ENCODE assay signal across 23 cellular contexts in the genomic region with DNA sequence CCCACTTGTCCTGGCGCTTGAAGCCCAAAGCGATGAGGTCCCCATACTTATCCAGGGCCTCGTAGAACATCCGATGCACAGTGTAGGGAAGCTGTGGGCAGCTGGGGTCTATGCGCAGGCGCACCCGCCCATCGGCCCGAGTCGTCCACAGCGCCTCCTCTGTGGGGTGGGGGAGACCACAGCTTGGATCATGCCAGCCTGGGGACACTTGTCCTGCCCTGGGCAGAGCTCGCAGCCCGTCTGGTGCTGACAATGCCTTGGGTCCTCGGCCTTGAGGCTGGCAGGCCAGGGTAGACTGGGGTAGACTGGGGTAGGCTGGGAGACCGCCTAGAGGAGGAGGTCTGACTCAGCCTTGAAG. TPM values are rescaled to one million over a fixed set of nuclear protein-coding genes. Genes with fewer than 3 reads are reported as not detected.
A peak's percentile ranks its signal among the peaks of the same experiment; 100 is the strongest.
DNase-seq lines count a peak whose midpoint lies in the region; ATAC-seq, FAIRE-seq and TF ChIP-seq lines count a peak whose summit lies in the region.
"Had no signal": no experiment of that assay in that cellular context is flagged by ENCODE, and none has a peak within 500 bp of the region (broad histone marks: within the 10 kb centered on the region; RNA-seq: fewer than 3 reads in every experiment).

No MANE protein-coding gene starts in this region.

- no peaks in the 10 kb centered on the region for H3K9me1 ChIP-seq in K562 (ENCODE audit: control insufficient read depth, insufficient read depth, low read length)

- no peak for TF ChIP-seq RAD21 in K562 (CRISPR knock-in tag; conservative IDR thresholded peaks at IDR 0.05 in 1 of 2, IDR thresholded peaks at IDR 0.05 in 1 of 2)

- H3K9me3 ChIP-seq in K562 (replicated peaks; ENCODE audit: control insufficient read depth, insufficient read depth, low read depth, low read length) (0 out of 2 replicates have a peak, but pooled peaks cover 4% of the 10 kb centered on the region), lower lobe of right lung (no peaks in the 10 kb centered on the region), upper lobe of left lung (no peaks in the 10 kb centered on the region)
- H3K9me3 ChIP-seq: Peyer's patch had no signal

- peak; percentile 22 to 37 (median 24); a peak in 3 of 6 replicates for TF ChIP-seq CTCF in K562 (IDR thresholded peaks at IDR 0.05 in 2 of 3, conservative IDR thresholded peaks at IDR 0.05 in 1 of 3; ENCODE audit: insufficient read depth in 2 of 3, low read depth in 1 of 3, low read length in 3 of 3)
- TF ChIP-seq CTCF in lower lobe of right lung (IDR thresholded peaks at IDR 0.05), result no peak
- TF ChIP-seq CTCF in upper lobe of left lung (IDR thresholded peaks at IDR 0.05), result no peak

- TF ChIP-seq POLR2A in K562 (conservative IDR thresholded peaks at IDR 0.05) (no peak), upper lobe of left lung (IDR thresholded peaks at IDR 0.05) (no peak)

- H3K27me3 ChIP-seq in K562 (ENCODE audit: control insufficient read depth in 2 of 2, insufficient read depth in 2 of 2, low read length in 2 of 2) (peaks cover 0 to 20% of the 10 kb centered on the region in 2 experiments; a peak in 2 of 5 replicates), lower lobe of right lung (ENCODE audit: low read depth) (no peaks in the 10 kb centered on the region), upper lobe of left lung (no peaks in the 10 kb centered on the region)
- H3K27me3 ChIP-seq: Peyer's patch had no signal

- no peak overlapping the region for H2AFZ ChIP-seq in K562 (ENCODE audit: low read depth, low read length)
- H2AFZ ChIP-seq: GM23338 had no signal

- ATAC-seq in Right ventricle myocardium inferior (no peak), K562 (peak; percentile 77), lower lobe of right lung (peak; percentile 12 to 25), upper lobe of left lung (ENCODE audit: low FRiP score in 2 of 2) (peak; percentile 20 to 36), HG02884 (IDR thresholded peaks at IDR 0.05; ENCODE audit: unreplicated experiment) (no peak)

- H4K20me1 ChIP-seq in K562 (replicated peaks; ENCODE audit: control insufficient read depth, insufficient read depth, low read length), result no peaks in the 10 kb centered on the region

- no peaks in the 10 kb centered on the region for H3K79me2 ChIP-seq in K562 (ENCODE audit: control insufficient read depth, insufficient read depth, low read length)

- FAIRE-seq in K562 (lab: Jason Lieb, UNC), result no peak
- FAIRE-seq: A549, G401.6 had no signal

- intact Hi-C loops in cardiac septum (cut with DNase I) (loop anchor here (2.0 kb wide), 1 partner anchor 82 kb away; no protein-coding TSS in a partner anchor), Right ventricle myocardium inferior (cut with DNase I) (no loop called here), K562 (cut with micrococcal nuclease) (loop anchor here (2.0 kb wide), 2 partner anchors 64 to 234 kb away; a partner anchor contains a TSS), lower lobe of right lung (cut with DNase I) (loop anchor here (10.0 kb wide), 1 partner anchor 80 kb away; no protein-coding TSS in a partner anchor)

- H3K4me2 ChIP-seq in K562 (ENCODE audit: insufficient read depth, low read length), result no peak overlapping the region
- H3K4me2 ChIP-seq: A549, GM23338, KMS-11 had no signal

- no peak overlapping the region for H3K9ac ChIP-seq in K562 (ENCODE audit: insufficient read depth in 1 of 2, low read depth in 2 of 2, low read length in 2 of 2)
- H3K9ac ChIP-seq: KMS-11 had no signal

- H3K36me3 ChIP-seq in K562 (ENCODE audit: control insufficient read depth, insufficient read depth, low read length) (no peaks in the 10 kb centered on the region), lower lobe of right lung (no peaks in the 10 kb centered on the region), upper lobe of left lung (no peaks in the 10 kb centered on the region)
- H3K36me3 ChIP-seq: Peyer's patch had no signal

- POLR2A ChIA-PET in K562 (lab: Yijun Ruan, JAX), result interaction anchor here (1.4 kb wide), 1 partner anchor 8 kb away, joined by 4 read pairs; no protein-coding TSS in a partner anchor

- in situ Hi-C loops in K562 (cut with MboI), result no loop called here

- 5% methylated on average over 9 of the region's 15 CpGs for WGBS in K562 (ENCODE audit: insufficient coverage, low coverage, missing lambda C conversion rate)
- WGBS in upper lobe of left lung, 2 donors, result 91 to 94% methylated on average over 12 to 15 of the region's 15 CpGs

- CTCF ChIA-PET in K562 (lab: Yijun Ruan, JAX; ENCODE audit: low intra/inter-chr PET ratio), result interaction anchor here (0.9 to 4.0 kb wide), 3 partner anchors 9 to 194 kb away, joined by 3 to 54 read pairs (median 3); no protein-coding TSS in a partner anchor

- peaks cover 0 to 4% of the 10 kb centered on the region in 2 experiments; a peak in 1 of 5 replicates for H3K4me1 ChIP-seq in K562 (replicated peaks in 1 of 2; ENCODE audit: control insufficient read depth in 2 of 2, insufficient read depth in 2 of 2, low read length in 2 of 2)
- H3K4me1 ChIP-seq in lower lobe of right lung, result no peaks in the 10 kb centered on the region
- no peaks in the 10 kb centered on the region for H3K4me1 ChIP-seq in upper lobe of left lung
- H3K4me1 ChIP-seq: A549, Peyer's patch had no signal

- no peak overlapping the region for H3K27ac ChIP-seq in K562 (ENCODE audit: extremely low read depth, low read depth, low read length)
- no peak overlapping the region for H3K27ac ChIP-seq in lower lobe of right lung
- H3K27ac ChIP-seq in upper lobe of left lung, result no peak overlapping the region
- H3K27ac ChIP-seq: A549, HL-60, KMS-11, Peyer's patch had no signal

- DNase-seq in cardiac septum (ENCODE audit: low spot score) (peak; percentile 53), Right ventricle myocardium inferior (ENCODE audit: missing footprints) (no peak), K562 (ENCODE audit: extremely low read depth in 1 of 4, low spot score in 3 of 4) (peak in 3 of 4 experiments; percentile 29 to 44 (median 41)), lower lobe of right lung (no peak), upper lobe of left lung (peak in 1 of 2 donors; percentile 75), NCI-H2227 (lab: John Stamatoyannopoulos, UW; ENCODE audit: unreplicated experiment) (no peak), NCI-H345 (lab: John Stamatoyannopoulos, UW) (no peak)
- DNase-seq: HCEC 1CT, NCI-H1092 treated with DMSO at 0.1 percent for 48 hours, NCI-H1436 treated with DMSO at 0.1 percent for 48 hours, NCI-H1930, NCI-H2227 treated with DMSO at 0.1 percent for 48 hours, NCI-H524, NCI-H82 had no signal

- TF ChIP-seq EP300 in K562 (IDR thresholded peaks at IDR 0.05; ENCODE audit: low read length) (no peak), upper lobe of left lung (IDR thresholded peaks at IDR 0.05) (no peak)

- no TSS peak for BruUV-seq in K562 (replicated peaks; lab: Mats Ljungman, UMichigan)

- no peak overlapping the region for H3K4me3 ChIP-seq in K562
- no peak overlapping the region for H3K4me3 ChIP-seq in lower lobe of right lung
- H3K4me3 ChIP-seq in upper lobe of left lung, result no peak overlapping the region
- H3K4me3 ChIP-seq: A549, GM23338, Peyer's patch had no signal

TF ChIP-seq in K562, 482 proteins besides CTCF, POLR2A, EP300 and RAD21 (continues in another document):
- no peak for TF ChIP-seq SMAD3 (CRISPR knock-in tag; conservative IDR thresholded peaks at IDR 0.05)
- no peak for TF ChIP-seq HDAC2 (IDR thresholded peaks at IDR 0.05)
- peak; percentile 88 to 90 for TF ChIP-seq NRF1 (conservative IDR thresholded peaks at IDR 0.05 in 1 of 2, IDR thresholded peaks at IDR 0.05 in 1 of 2)

RNA-seq across cellular contexts. Expression of a gene that starts 39.8 kb away (rescaled TPM):
- not detected for total RNA-seq in cardiac septum
- 0.14 TPM for total RNA-seq in Right ventricle myocardium inferior
- 9.2 and 9.5 TPM in 2 replicates for total RNA-seq in K562 (2011; cell fraction: chromatin; rRNA removed; ENCODE audit: low replicate concordance)
- 5.3 and 7.0 TPM in 2 replicates for total RNA-seq in K562 (2011; cell fraction: nucleolus; rRNA removed)
- total RNA-seq in K562 (2011; cell fraction: nucleoplasm; rRNA removed), result 7.6 and 8.9 TPM in 2 replicates
- total RNA-seq in K562 (2014; rRNA removed), result 2.5 and 3.3 TPM in 2 replicates
- total RNA-seq in K562 (2014; rRNA removed; fragmentation: Illumina TruSeq; extraction: Trizol), result 3.1 and 3.7 TPM in 2 replicates
- 0.83 TPM in 2 replicates for total RNA-seq in K562 (2015; rRNA removed; fragmentation: Illumina TruSeq; extraction: Trizol)
- 2.6 and 3.3 TPM in 2 replicates for total RNA-seq in K562 (2021)
- polyA plus RNA-seq in K562 (2011; rRNA removed), result 1.2 and 2.0 TPM in 2 replicates
- 1.9 and 4.0 TPM in 2 replicates for polyA plus RNA-seq in K562 (2011; cell fraction: cytosol; rRNA removed)
- polyA plus RNA-seq in K562 (2011; cell fraction: nucleus; rRNA removed), result 3.7 and 12.6 TPM in 2 replicates
- polyA plus RNA-seq in K562 (2012), result 1.3 and 1.4 TPM in 2 replicates
- 4.8 and 6.4 TPM in 2 replicates for polyA plus RNA-seq in K562 (2014; fragmentation: Illumina TruSeq; extraction: Trizol)
- under 1 TPM; 0.36 to 0.75 TPM for polyA plus RNA-seq in K562 (2014; fragmentation: Nextera tagmentation; extraction: Ambion mirVana)
- polyA plus RNA-seq in K562 (2014; rRNA removed), result 4.6 and 5.0 TPM in 2 replicates
- polyA minus RNA-seq in K562 (2011; rRNA and poly(A)+ RNA removed), result 0.72 and 3.4 TPM in 2 replicates
- polyA minus RNA-seq in K562 (2011; cell fraction: cytosol; rRNA and poly(A)+ RNA removed), result 1.1 TPM in 1 of 2 replicates, not detected in the other
- 3.0 and 5.5 TPM in 2 replicates for polyA minus RNA-seq in K562 (2011; cell fraction: nucleus; rRNA and poly(A)+ RNA removed)
- total RNA-seq in lower lobe of right lung, result 1.8 TPM
- 1 to 10 TPM in 4 of 6 donors, under 1 TPM in 1, not detected in 1; 0.22 to 7.3 (median 2.3) TPM for total RNA-seq in upper lobe of left lung
- total RNA-seq: Daoy, Peyer's patch had no signal
- polyA plus RNA-seq: CD14-positive monocyte had no signal

RNA-seq across cellular contexts. Expression of a gene that starts 45.4 kb away (rescaled TPM):
- total RNA-seq in cardiac septum, result 370 TPM
- 425 TPM for total RNA-seq in Right ventricle myocardium inferior
- 51.1 and 92.3 TPM in 2 replicates for total RNA-seq in K562 (2011; cell fraction: chromatin; rRNA removed; ENCODE audit: low replicate concordance)
- 31.0 and 36.2 TPM in 2 replicates for total RNA-seq in K562 (2011; cell fraction: nucleolus; rRNA removed)
- 56.6 and 86.7 TPM in 2 replicates for total RNA-seq in K562 (2011; cell fraction: nucleoplasm; rRNA removed)
- total RNA-seq in K562 (2014; rRNA removed), result 37.4 and 56.3 TPM in 2 replicates
- 94.5 and 101 TPM in 2 replicates for total RNA-seq in K562 (2014; rRNA removed; fragmentation: Illumina TruSeq; extraction: Trizol)
- 77.4 and 87.2 TPM in 2 replicates for total RNA-seq in K562 (2015; rRNA removed; fragmentation: Illumina TruSeq; extraction: Trizol)
- 130 and 131 TPM in 2 replicates for total RNA-seq in K562 (2021)
- 88.5 and 115 TPM in 2 replicates for polyA plus RNA-seq in K562 (2011; rRNA removed)
- 27.8 and 86.0 TPM in 2 replicates for polyA plus RNA-seq in K562 (2011; cell fraction: cytosol; rRNA removed)
- 44.5 and 59.2 TPM in 2 replicates for polyA plus RNA-seq in K562 (2011; cell fraction: nucleus; rRNA removed)
- 66.8 and 116 TPM in 2 replicates for polyA plus RNA-seq in K562 (2012)
- polyA plus RNA-seq in K562 (2014; fragmentation: Illumina TruSeq; extraction: Trizol), result 107 and 116 TPM in 2 replicates
- polyA plus RNA-seq in K562 (2014; fragmentation: Nextera tagmentation; extraction: Ambion mirVana), result 100 to 1,000 TPM; 190 to 249 TPM
- 70.0 and 86.7 TPM in 2 replicates for polyA plus RNA-seq in K562 (2014; rRNA removed)
- 169 and 205 TPM in 2 replicates for polyA minus RNA-seq in K562 (2011; rRNA and poly(A)+ RNA removed)
- 64.1 and 74.0 TPM in 2 replicates for polyA minus RNA-seq in K562 (2011; cell fraction: cytosol; rRNA and poly(A)+ RNA removed)
- polyA minus RNA-seq in K562 (2011; cell fraction: nucleus; rRNA and poly(A)+ RNA removed), result 15.1 and 38.0 TPM in 2 replicates
- total RNA-seq in lower lobe of right lung, result 78.3 TPM
- 10 to 100 TPM; 17.5 to 80.1 (median 48.2) TPM for total RNA-seq in upper lobe of left lung

Comparison
In these comparisons a context has a peak if more than half of its experiments do, and no peak if none do; other contexts are left out.
1. DNase-seq: peak in cardiac septum (single experiment) and K562 (3 of 4); none in Right ventricle myocardium inferior (single experiment), lower lobe of right lung (single experiment), NCI-H2227 (single experiment) and NCI-H345 (single experiment).
2. ATAC-seq: peak in K562 (single experiment), lower lobe of right lung (2 of 2) and upper lobe of left lung (2 of 2); none in Right ventricle myocardium inferior (single experiment) and HG02884 (single experiment).
3. CTCF ChIP-seq: peak in K562 (3 of 3); none in lower lobe of right lung (single experiment) and upper lobe of left lung (0 of 6).